Comparison of ENCODE assay signal across 12 cellular contexts in genomic region chr3:16430717-16431630, GRCh38.
DNase-seq lines count a peak whose midpoint lies in the region; ATAC-seq and TF ChIP-seq lines count a peak whose summit lies in the region.
"Had no signal": no experiment of that assay in that cellular context is flagged by ENCODE, and none has a peak within 500 bp of the region (broad histone marks: within the 10 kb centered on the region; RNA-seq: fewer than 3 reads in every experiment).

No MANE protein-coding gene starts in this region.

- peaks cover 5 to 36% of the 10 kb centered on the region in 2 donors for H3K4me1 Mint-ChIP-seq in effector memory CD8-positive, alpha-beta T cell (ENCODE audit: low read depth in 2 of 2)

- H3K9ac ChIP-seq in colonic mucosa (ENCODE audit: low read depth in 2 of 2, low read length in 2 of 2), result no peak overlapping the region

- no peaks in the 10 kb centered on the region for H3K4me1 ChIP-seq in colonic mucosa

- no peak for TF ChIP-seq CTCF in colonic mucosa (IDR thresholded peaks at IDR 0.05)

- no peaks in the 10 kb centered on the region for H3K27me3 Mint-ChIP-seq in effector memory CD8-positive, alpha-beta T cell

- no peaks in the 10 kb centered on the region for H3K27me3 ChIP-seq in colonic mucosa
- H3K27me3 ChIP-seq: heart left ventricle had no signal

- no peak overlapping the region for H3K4me3 ChIP-seq in colonic mucosa
- H3K4me3 ChIP-seq: heart left ventricle had no signal

- intact Hi-C loops in colonic mucosa (cut with DNase I), result no loop called here
- intact Hi-C loops in sciatic nerve (cut with DNase I), result no loop called here

- ATAC-seq in GM18519 (IDR thresholded peaks at IDR 0.05; ENCODE audit: low FRiP score, unreplicated experiment) (peak; percentile 36), GM21515 (IDR thresholded peaks at IDR 0.05; ENCODE audit: unreplicated experiment) (peak; percentile 33), HG03280 (IDR thresholded peaks at IDR 0.05; ENCODE audit: unreplicated experiment) (peak; percentile 35), sciatic nerve (no peak)
- ATAC-seq in effector memory CD8-positive, alpha-beta T cell (replicated peaks), result no peak
- ATAC-seq: heart left ventricle had no signal

- no peak overlapping the region for H3K27ac ChIP-seq in colonic mucosa
- H3K27ac ChIP-seq: heart left ventricle had no signal

- no peak for DNase-seq in effector memory CD8-positive, alpha-beta T cell
- no peak for DNase-seq in NCI-H128 (lab: John Stamatoyannopoulos, UW; ENCODE audit: unreplicated experiment)
- DNase-seq in colonic mucosa, result no peak
- no peak for DNase-seq in sciatic nerve (ENCODE audit: low spot score)
- no peak for DNase-seq in stimulated activated CD4-positive, alpha-beta T cell treated with anti-CD3 and anti-CD28 coated beads, Interleukin-2, amount 100 ng/mL, for 48 hours
- DNase-seq: central memory CD4-positive, alpha-beta T cell; H9; SHP77 had no signal

- H3K36me3 ChIP-seq in colonic mucosa, result no peaks in the 10 kb centered on the region

- peak overlapping the region; percentile 7 to 38 for H3K27ac Mint-ChIP-seq in effector memory CD8-positive, alpha-beta T cell
- H3K27ac Mint-ChIP-seq: H9 had no signal

- no peaks in the 10 kb centered on the region for H3K9me3 ChIP-seq in colonic mucosa
- H3K9me3 ChIP-seq: heart left ventricle had no signal

- H3K4me3 Mint-ChIP-seq in effector memory CD8-positive, alpha-beta T cell, result no peak overlapping the region
- H3K4me3 Mint-ChIP-seq: H9 had no signal

- H3K9me3 Mint-ChIP-seq in effector memory CD8-positive, alpha-beta T cell, result no peaks in the 10 kb centered on the region
- H3K9me3 Mint-ChIP-seq: H9 had no signal

- peaks cover 20% of the 10 kb centered on the region for H3K36me3 Mint-ChIP-seq in effector memory CD8-positive, alpha-beta T cell (ENCODE audit: insufficient read depth)

Comparison
In these comparisons a context has a peak if more than half of its experiments do, and no peak if none do; other contexts are left out.
1. ATAC-seq: peak in GM18519 (single experiment), GM21515 (single experiment) and HG03280 (single experiment); none in effector memory CD8-positive, alpha-beta T cell (single experiment) and sciatic nerve (single experiment).